1 cellular context compared by ENCODE assay signal in genomic region chr3:181948286-181948685, GRCh38.
TF ChIP-seq lines count a peak whose summit lies in the region.

No MANE protein-coding gene starts in this region.

TF ChIP-seq in GM23338, 12 proteins besides CTCF, POLR2A, EP300 and RAD21:
- TF ChIP-seq, protein P1, sequence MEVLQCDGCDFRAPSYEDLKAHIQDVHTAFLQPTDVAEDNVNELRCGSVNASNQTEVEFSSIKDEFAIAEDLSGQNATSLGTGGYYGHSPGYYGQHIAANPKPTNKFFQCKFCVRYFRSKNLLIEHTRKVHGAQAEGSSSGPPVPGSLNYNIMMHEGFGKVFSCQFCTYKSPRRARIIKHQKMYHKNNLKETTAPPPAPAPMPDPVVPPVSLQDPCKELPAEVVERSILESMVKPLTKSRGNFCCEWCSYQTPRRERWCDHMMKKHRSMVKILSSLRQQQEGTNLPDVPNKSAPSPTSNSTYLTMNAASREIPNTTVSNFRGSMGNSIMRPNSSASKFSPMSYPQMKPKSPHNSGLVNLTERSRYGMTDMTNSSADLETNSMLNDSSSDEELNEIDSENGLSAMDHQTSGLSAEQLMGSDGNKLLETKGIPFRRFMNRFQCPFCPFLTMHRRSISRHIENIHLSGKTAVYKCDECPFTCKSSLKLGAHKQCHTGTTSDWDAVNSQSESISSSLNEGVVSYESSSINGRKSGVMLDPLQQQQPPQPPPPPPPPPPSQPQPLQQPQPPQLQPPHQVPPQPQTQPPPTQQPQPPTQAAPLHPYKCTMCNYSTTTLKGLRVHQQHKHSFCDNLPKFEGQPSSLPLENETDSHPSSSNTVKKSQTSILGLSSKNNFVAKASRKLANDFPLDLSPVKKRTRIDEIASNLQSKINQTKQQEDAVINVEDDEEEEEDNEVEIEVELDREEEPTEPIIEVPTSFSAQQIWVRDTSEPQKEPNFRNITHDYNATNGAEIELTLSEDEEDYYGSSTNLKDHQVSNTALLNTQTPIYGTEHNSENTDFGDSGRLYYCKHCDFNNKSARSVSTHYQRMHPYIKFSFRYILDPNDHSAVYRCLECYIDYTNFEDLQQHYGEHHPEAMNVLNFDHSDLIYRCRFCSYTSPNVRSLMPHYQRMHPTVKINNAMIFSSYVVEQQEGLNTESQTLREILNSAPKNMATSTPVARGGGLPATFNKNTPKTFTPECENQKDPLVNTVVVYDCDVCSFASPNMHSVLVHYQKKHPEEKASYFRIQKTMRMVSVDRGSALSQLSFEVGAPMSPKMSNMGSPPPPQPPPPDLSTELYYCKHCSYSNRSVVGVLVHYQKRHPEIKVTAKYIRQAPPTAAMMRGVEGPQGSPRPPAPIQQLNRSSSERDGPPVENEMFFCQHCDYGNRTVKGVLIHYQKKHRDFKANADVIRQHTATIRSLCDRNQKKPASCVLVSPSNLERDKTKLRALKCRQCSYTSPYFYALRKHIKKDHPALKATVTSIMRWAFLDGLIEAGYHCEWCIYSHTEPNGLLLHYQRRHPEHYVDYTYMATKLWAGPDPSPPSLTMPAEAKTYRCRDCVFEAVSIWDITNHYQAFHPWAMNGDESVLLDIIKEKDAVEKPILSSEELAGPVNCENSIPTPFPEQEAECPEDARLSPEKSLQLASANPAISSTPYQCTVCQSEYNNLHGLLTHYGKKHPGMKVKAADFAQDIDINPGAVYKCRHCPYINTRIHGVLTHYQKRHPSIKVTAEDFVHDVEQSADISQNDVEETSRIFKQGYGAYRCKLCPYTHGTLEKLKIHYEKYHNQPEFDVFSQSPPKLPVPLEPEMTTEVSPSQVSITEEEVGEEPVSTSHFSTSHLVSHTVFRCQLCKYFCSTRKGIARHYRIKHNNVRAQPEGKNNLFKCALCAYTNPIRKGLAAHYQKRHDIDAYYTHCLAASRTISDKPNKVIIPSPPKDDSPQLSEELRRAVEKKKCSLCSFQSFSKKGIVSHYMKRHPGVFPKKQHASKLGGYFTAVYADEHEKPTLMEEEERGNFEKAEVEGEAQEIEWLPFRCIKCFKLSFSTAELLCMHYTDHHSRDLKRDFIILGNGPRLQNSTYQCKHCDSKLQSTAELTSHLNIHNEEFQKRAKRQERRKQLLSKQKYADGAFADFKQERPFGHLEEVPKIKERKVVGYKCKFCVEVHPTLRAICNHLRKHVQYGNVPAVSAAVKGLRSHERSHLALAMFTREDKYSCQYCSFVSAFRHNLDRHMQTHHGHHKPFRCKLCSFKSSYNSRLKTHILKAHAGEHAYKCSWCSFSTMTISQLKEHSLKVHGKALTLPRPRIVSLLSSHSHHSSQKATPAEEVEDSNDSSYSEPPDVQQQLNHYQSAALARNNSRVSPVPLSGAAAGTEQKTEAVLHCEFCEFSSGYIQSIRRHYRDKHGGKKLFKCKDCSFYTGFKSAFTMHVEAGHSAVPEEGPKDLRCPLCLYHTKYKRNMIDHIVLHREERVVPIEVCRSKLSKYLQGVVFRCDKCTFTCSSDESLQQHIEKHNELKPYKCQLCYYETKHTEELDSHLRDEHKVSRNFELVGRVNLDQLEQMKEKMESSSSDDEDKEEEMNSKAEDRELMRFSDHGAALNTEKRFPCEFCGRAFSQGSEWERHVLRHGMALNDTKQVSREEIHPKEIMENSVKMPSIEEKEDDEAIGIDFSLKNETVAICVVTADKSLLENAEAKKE (CRISPR knock-in tag; IDR thresholded peaks at IDR 0.05): no peak
- TF ChIP-seq EZH2phosphoT487 (IDR thresholded peaks at IDR 0.05; ENCODE audit: unreplicated experiment) (no peak), CREB1 (CRISPR knock-in tag; IDR thresholded peaks at IDR 0.05; ENCODE audit: low read depth) (no peak), STAT1 (IDR thresholded peaks at IDR 0.05; ENCODE audit: unreplicated experiment) (no peak), ETS1 (IDR thresholded peaks at IDR 0.05) (no peak), ZNF114 (CRISPR knock-in tag; IDR thresholded peaks at IDR 0.05) (no peak), EZH2 (IDR thresholded peaks at IDR 0.05; ENCODE audit: low read depth, unreplicated experiment) (no peak), NANOG (IDR thresholded peaks at IDR 0.05; ENCODE audit: borderline replicate concordance) (no peak), JUNB (IDR thresholded peaks at IDR 0.05; ENCODE audit: unreplicated experiment) (no peak), ZNF331 (CRISPR knock-in tag; IDR thresholded peaks at IDR 0.05; ENCODE audit: low read depth) (no peak), POLR2AphosphoS5 (IDR thresholded peaks at IDR 0.05; ENCODE audit: low read depth) (no peak)
- TF ChIP-seq, protein P2, sequence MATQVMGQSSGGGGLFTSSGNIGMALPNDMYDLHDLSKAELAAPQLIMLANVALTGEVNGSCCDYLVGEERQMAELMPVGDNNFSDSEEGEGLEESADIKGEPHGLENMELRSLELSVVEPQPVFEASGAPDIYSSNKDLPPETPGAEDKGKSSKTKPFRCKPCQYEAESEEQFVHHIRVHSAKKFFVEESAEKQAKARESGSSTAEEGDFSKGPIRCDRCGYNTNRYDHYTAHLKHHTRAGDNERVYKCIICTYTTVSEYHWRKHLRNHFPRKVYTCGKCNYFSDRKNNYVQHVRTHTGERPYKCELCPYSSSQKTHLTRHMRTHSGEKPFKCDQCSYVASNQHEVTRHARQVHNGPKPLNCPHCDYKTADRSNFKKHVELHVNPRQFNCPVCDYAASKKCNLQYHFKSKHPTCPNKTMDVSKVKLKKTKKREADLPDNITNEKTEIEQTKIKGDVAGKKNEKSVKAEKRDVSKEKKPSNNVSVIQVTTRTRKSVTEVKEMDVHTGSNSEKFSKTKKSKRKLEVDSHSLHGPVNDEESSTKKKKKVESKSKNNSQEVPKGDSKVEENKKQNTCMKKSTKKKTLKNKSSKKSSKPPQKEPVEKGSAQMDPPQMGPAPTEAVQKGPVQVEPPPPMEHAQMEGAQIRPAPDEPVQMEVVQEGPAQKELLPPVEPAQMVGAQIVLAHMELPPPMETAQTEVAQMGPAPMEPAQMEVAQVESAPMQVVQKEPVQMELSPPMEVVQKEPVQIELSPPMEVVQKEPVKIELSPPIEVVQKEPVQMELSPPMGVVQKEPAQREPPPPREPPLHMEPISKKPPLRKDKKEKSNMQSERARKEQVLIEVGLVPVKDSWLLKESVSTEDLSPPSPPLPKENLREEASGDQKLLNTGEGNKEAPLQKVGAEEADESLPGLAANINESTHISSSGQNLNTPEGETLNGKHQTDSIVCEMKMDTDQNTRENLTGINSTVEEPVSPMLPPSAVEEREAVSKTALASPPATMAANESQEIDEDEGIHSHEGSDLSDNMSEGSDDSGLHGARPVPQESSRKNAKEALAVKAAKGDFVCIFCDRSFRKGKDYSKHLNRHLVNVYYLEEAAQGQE (IDR thresholded peaks at IDR 0.05; ENCODE audit: unreplicated experiment): no peak
